Comparison of ENCODE assay signal across 13 cellular contexts in genomic region chr12:50251619-50252300, GRCh38. TPM values are rescaled to one million over a fixed set of nuclear protein-coding genes. Genes with fewer than 3 reads are reported as not detected.
DNase-seq lines count a peak whose midpoint lies in the region; ATAC-seq and TF ChIP-seq lines count a peak whose summit lies in the region.
"Had no signal": no experiment of that assay in that cellular context is flagged by ENCODE, and none has a peak within 500 bp of the region (broad histone marks: within the 10 kb centered on the region; RNA-seq: fewer than 3 reads in every experiment).

No MANE protein-coding gene starts in this region.

- no peak overlapping the region for H2AFZ ChIP-seq in fibroblast of lung (ENCODE audit: low read length)

- H3K4me3 ChIP-seq in Peyer's patch: no peak overlapping the region
- no peak overlapping the region for H3K4me3 ChIP-seq in fibroblast of lung (replicated peaks in 1 of 4; ENCODE audit: control extremely low read depth in 1 of 4, insufficient read depth in 1 of 4, low read depth in 3 of 4, low read length in 4 of 4)

- DNase-seq in activated CD4-positive, CD25-positive, alpha-beta regulatory T cell (lab: John Stamatoyannopoulos, UW): no peak
- DNase-seq in Peyer's patch (no peak), fibroblast of lung (ENCODE audit: low read depth in 2 of 2) (peak; percentile 50 to 70), NCI-H2171 treated with DMSO at 0.1 percent for 48 hours (lab: John Stamatoyannopoulos, UW) (no peak), NCI-H1417 (lab: John Stamatoyannopoulos, UW) (no peak)
- DNase-seq in stimulated activated naive CD8-positive, alpha-beta T cell treated with anti-CD3 and anti-CD28 coated beads, Interleukin-15, Interleukin-2, amounts not matched to agents 100 U/mL and 50 U/mL, for 24 hours: no peak
- DNase-seq: activated CD4-positive, alpha-beta T cell treated with anti-CD3 and anti-CD28 coated beads for 48 hours; activated naive CD4-positive, alpha-beta T cell treated with anti-CD3 and anti-CD28 coated beads, Interleukin-2, amount 10 ng/mL, durations not matched to agents 7 days and 5 days; cortex of kidney; naive thymus-derived CD4-positive, alpha-beta T cell; right cardiac atrium had no signal

- no peaks in the 10 kb centered on the region for H3K79me2 ChIP-seq in fibroblast of lung (ENCODE audit: control insufficient read depth, insufficient read depth, low read length)

- peak overlapping the region in 3 of 4 donors; percentile 16 to 79 (median 75) for H3K27ac ChIP-seq in Peyer's patch
- H3K27ac ChIP-seq in fibroblast of lung (ENCODE audit: insufficient read depth, low read length): no peak overlapping the region

- no peaks in the 10 kb centered on the region for H4K20me1 ChIP-seq in fibroblast of lung (ENCODE audit: control insufficient read depth, extremely low read depth, insufficient read depth, low read length)

- H3K36me3 ChIP-seq in Peyer's patch (peaks cover 0 to 12% (median 0%) of the 10 kb centered on the region in 3 donors), fibroblast of lung (ENCODE audit: control insufficient read depth, insufficient read depth, low read length) (no peaks in the 10 kb centered on the region)

- no peak for TF ChIP-seq CTCF in Peyer's patch (IDR thresholded peaks at IDR 0.05)
- no peak for TF ChIP-seq CTCF in fibroblast of lung (conservative IDR thresholded peaks at IDR 0.05 in 1 of 2, IDR thresholded peaks at IDR 0.05 in 1 of 2; ENCODE audit: low read depth in 1 of 2, low read length in 2 of 2)

- H3K27me3 ChIP-seq in Peyer's patch (no peaks in the 10 kb centered on the region), fibroblast of lung (ENCODE audit: control insufficient read depth, insufficient read depth, low read length) (no peaks in the 10 kb centered on the region)

- no peak overlapping the region for H3K9ac ChIP-seq in fibroblast of lung (ENCODE audit: insufficient read depth, low read length)

- peak; percentile 52 to 65 for ATAC-seq in activated CD4-positive, CD25-positive, alpha-beta regulatory T cell treated with anti-CD3 and anti-CD28 coated beads, Interleukin-2, amount 50 U/mL, for 24 hours
- ATAC-seq in stimulated activated naive CD8-positive, alpha-beta T cell treated with anti-CD3 and anti-CD28 coated beads, Interleukin-15, Interleukin-2, amounts not matched to agents 100 U/mL and 50 U/mL, for 24 hours: peak; percentile 55
- ATAC-seq in HG03175 (IDR thresholded peaks at IDR 0.05; ENCODE audit: unreplicated experiment): no peak
- ATAC-seq: naive thymus-derived CD4-positive, alpha-beta T cell; right cardiac atrium had no signal

- H3K4me2 ChIP-seq in fibroblast of lung (ENCODE audit: extremely low read depth, insufficient read depth, low read length): peak overlapping the region; percentile 42

- no peak for TF ChIP-seq POLR2A in Peyer's patch (IDR thresholded peaks at IDR 0.05)

- H3K4me1 ChIP-seq in Peyer's patch (peaks cover 0 to 58% (median 1%) of the 10 kb centered on the region in 4 donors), fibroblast of lung (ENCODE audit: control insufficient read depth, extremely low read depth, insufficient read depth, low read length) (peaks cover 3% of the 10 kb centered on the region)

- H3K9me3 ChIP-seq in Peyer's patch: no peaks in the 10 kb centered on the region
- no peaks in the 10 kb centered on the region for H3K9me3 ChIP-seq in fibroblast of lung (ENCODE audit: control insufficient read depth, insufficient read depth, low read depth, low read length)

RNA-seq across cellular contexts. Expression of gene LIMA1, which starts 31.6 kb away (rescaled TPM):
- total RNA-seq in Peyer's patch (100 to 1,000 TPM; 253 to 280 (median 274) TPM), fibroblast of lung (70.6 and 171 TPM in 2 replicates)
- 177 and 308 TPM in 2 replicates for polyA plus RNA-seq in fibroblast of lung
- polyA plus RNA-seq in fibroblast of lung (2012): 115 and 184 TPM in 2 replicates
- 55.3 and 77.9 TPM in 2 replicates for polyA minus RNA-seq in fibroblast of lung (ENCODE audit: low replicate concordance)

Comparison
In these comparisons a context has a peak if more than half of its experiments do, and no peak if none do; other contexts are left out.
1. DNase-seq: peak in fibroblast of lung (2 of 2); none in activated CD4-positive, CD25-positive, alpha-beta regulatory T cell (0 of 4), Peyer's patch (0 of 3), stimulated activated naive CD8-positive, alpha-beta T cell treated with anti-CD3 and anti-CD28 coated beads, Interleukin-15, Interleukin-2, amounts not matched to agents 100 U/mL and 50 U/mL, for 24 hours (single experiment), NCI-H2171 treated with DMSO at 0.1 percent for 48 hours (single experiment) and NCI-H1417 (0 of 3).